Comparison of ENCODE assay signal across 8 cellular contexts in genomic region chr3:98329392-98330124, GRCh38. TPM values are rescaled to one million over a fixed set of nuclear protein-coding genes. Genes with fewer than 3 reads are reported as not detected.
DNase-seq lines count a peak whose midpoint lies in the region; ATAC-seq and TF ChIP-seq lines count a peak whose summit lies in the region.

No MANE protein-coding gene starts in this region.

- peak; percentile 78 for ATAC-seq in CD4-positive, alpha-beta T cell (ENCODE audit: poor library complexity)
- ATAC-seq in GM18861 (IDR thresholded peaks at IDR 0.05; ENCODE audit: unreplicated experiment) (peak; percentile 73), HG03045 (IDR thresholded peaks at IDR 0.05; ENCODE audit: unreplicated experiment) (peak; percentile 52), esophagus mucosa (peak; percentile 72)
- peak; percentile 86 for ATAC-seq in activated CD8-positive, alpha-beta T cell treated with anti-CD3 and anti-CD28 coated beads, Interleukin-2, amount 10 ng/mL, durations not matched to agents 7 days and 5 days
- ATAC-seq in natural killer cell treated with Interleukin-12 subunit alpha and Interleukin-12 subunit beta and Interleukin-15 and Interleukin-18, amount 100 ng/mL, for 72 hours = peak; percentile 66 to 69

- no peaks in the 10 kb centered on the region for H3K9me3 Mint-ChIP-seq in CD4-positive, alpha-beta T cell
- no peaks in the 10 kb centered on the region for H3K9me3 Mint-ChIP-seq in activated CD8-positive, alpha-beta T cell treated with anti-CD3 and anti-CD28 coated beads, Interleukin-2, amount 10 ng/mL, durations not matched to agents 7 days and 5 days (ENCODE audit: insufficient read depth)
- H3K9me3 Mint-ChIP-seq in natural killer cell treated with Interleukin-12 subunit alpha and Interleukin-12 subunit beta and Interleukin-15 and Interleukin-18, amount 100 ng/mL, for 72 hours = no peaks in the 10 kb centered on the region

- no peaks in the 10 kb centered on the region for H3K36me3 Mint-ChIP-seq in CD4-positive, alpha-beta T cell (ENCODE audit: low read depth)
- no peaks in the 10 kb centered on the region for H3K36me3 Mint-ChIP-seq in activated CD8-positive, alpha-beta T cell treated with anti-CD3 and anti-CD28 coated beads, Interleukin-2, amount 10 ng/mL, durations not matched to agents 7 days and 5 days (ENCODE audit: low read depth)
- H3K36me3 Mint-ChIP-seq in natural killer cell treated with Interleukin-12 subunit alpha and Interleukin-12 subunit beta and Interleukin-15 and Interleukin-18, amount 100 ng/mL, for 72 hours = no peaks in the 10 kb centered on the region

- H3K4me3 Mint-ChIP-seq in CD4-positive, alpha-beta T cell = no peak overlapping the region
- no peak overlapping the region for H3K4me3 Mint-ChIP-seq in activated CD8-positive, alpha-beta T cell treated with anti-CD3 and anti-CD28 coated beads, Interleukin-2, amount 10 ng/mL, durations not matched to agents 7 days and 5 days
- H3K4me3 Mint-ChIP-seq in natural killer cell treated with Interleukin-12 subunit alpha and Interleukin-12 subunit beta and Interleukin-15 and Interleukin-18, amount 100 ng/mL, for 72 hours = no peak overlapping the region

- peak; percentile 63 for TF ChIP-seq CTCF in CD4-positive, alpha-beta T cell (IDR thresholded peaks at IDR 0.05)

- peaks cover 45% of the 10 kb centered on the region for H3K27me3 Mint-ChIP-seq in CD4-positive, alpha-beta T cell
- peaks cover 57% of the 10 kb centered on the region for H3K27me3 Mint-ChIP-seq in activated CD8-positive, alpha-beta T cell treated with anti-CD3 and anti-CD28 coated beads, Interleukin-2, amount 10 ng/mL, durations not matched to agents 7 days and 5 days (ENCODE audit: low read depth)
- peaks cover 16 to 40% of the 10 kb centered on the region in 2 donors for H3K27me3 Mint-ChIP-seq in natural killer cell treated with Interleukin-12 subunit alpha and Interleukin-12 subunit beta and Interleukin-15 and Interleukin-18, amount 100 ng/mL, for 72 hours

- H3K27ac ChIP-seq in CD4-positive, alpha-beta T cell (ENCODE audit: low read depth, low read length) = no peak overlapping the region

- no peaks in the 10 kb centered on the region for H3K27me3 ChIP-seq in CD4-positive, alpha-beta T cell (ENCODE audit: control insufficient read depth, insufficient read depth, low read length)

- no peak overlapping the region for H3K27ac Mint-ChIP-seq in CD4-positive, alpha-beta T cell
- no peak overlapping the region for H3K27ac Mint-ChIP-seq in activated CD8-positive, alpha-beta T cell treated with anti-CD3 and anti-CD28 coated beads, Interleukin-2, amount 10 ng/mL, durations not matched to agents 7 days and 5 days
- no peak overlapping the region for H3K27ac Mint-ChIP-seq in natural killer cell treated with Interleukin-12 subunit alpha and Interleukin-12 subunit beta and Interleukin-15 and Interleukin-18, amount 100 ng/mL, for 72 hours

- no peaks in the 10 kb centered on the region for H3K9me3 ChIP-seq in CD4-positive, alpha-beta T cell (ENCODE audit: control insufficient read depth, low read length)

- no peaks in the 10 kb centered on the region for H3K4me1 Mint-ChIP-seq in CD4-positive, alpha-beta T cell (ENCODE audit: low read depth)
- H3K4me1 Mint-ChIP-seq in activated CD8-positive, alpha-beta T cell treated with anti-CD3 and anti-CD28 coated beads, Interleukin-2, amount 10 ng/mL, durations not matched to agents 7 days and 5 days (ENCODE audit: low read depth) = peaks cover 15% of the 10 kb centered on the region
- H3K4me1 Mint-ChIP-seq in natural killer cell treated with Interleukin-12 subunit alpha and Interleukin-12 subunit beta and Interleukin-15 and Interleukin-18, amount 100 ng/mL, for 72 hours (ENCODE audit: low read depth in 2 of 2) = peaks cover 4 to 7% of the 10 kb centered on the region in 2 donors

- CTCF ChIA-PET in CD4-positive, alpha-beta T cell (lab: Charles Lee) = interaction anchor here (0.8 to 1.2 kb wide), 3 partner anchors 9 to 289 kb away, joined by 3 to 4 read pairs (median 3); no protein-coding TSS in a partner anchor
- CTCF ChIA-PET in activated CD8-positive, alpha-beta T cell treated with anti-CD3 and anti-CD28 coated beads, Interleukin-2, amount 10 ng/mL, durations not matched to agents 7 days and 5 days (lab: Charles Lee) = interaction anchor here (0.7 to 3.0 kb wide), 23 partner anchors 8 to 516 kb away, joined by 3 to 50 read pairs (median 3); no protein-coding TSS in a partner anchor

- POLR2A ChIA-PET in CD4-positive, alpha-beta T cell (lab: Charles Lee) = no interaction called here
- POLR2A ChIA-PET in activated CD8-positive, alpha-beta T cell treated with anti-CD3 and anti-CD28 coated beads, Interleukin-2, amount 10 ng/mL, durations not matched to agents 7 days and 5 days (lab: Charles Lee) = interaction anchor here (0.8 kb wide), 1 partner anchor 565 kb away, joined by 3 read pairs; the partner anchor contains the start of gene ARL6

- peak; percentile 6 to 37 (median 18) for DNase-seq in CD4-positive, alpha-beta T cell
- DNase-seq in NCI-H460 (ENCODE audit: extremely low read depth, low read depth) (peak; percentile 47), ureter (ENCODE audit: low spot score) (peak; percentile 45)
- peak; percentile 66 for DNase-seq in activated CD8-positive, alpha-beta T cell treated with anti-CD3 and anti-CD28 coated beads, Interleukin-2, amount 10 ng/mL, durations not matched to agents 7 days and 5 days
- DNase-seq in natural killer cell treated with Interleukin-12 subunit alpha and Interleukin-12 subunit beta and Interleukin-15 and Interleukin-18, amount 100 ng/mL, for 72 hours (ENCODE audit: low spot score) = no peak

- intact Hi-C loops in CD4-positive, alpha-beta T cell (cut with DNase I, micrococcal nuclease) = loop anchor here (1.0 to 10.0 kb wide), 5 partner anchors 243 to 535 kb away; no protein-coding TSS in a partner anchor

RNA-seq across cellular contexts. Expression of gene OR5K4, which starts 24.1 kb away (rescaled TPM):
- total RNA-seq in CD4-positive, alpha-beta T cell = not detected
- not detected in 2 replicates for total RNA-seq in NCI-H460 (2014; rRNA removed; shearing (Covaris generic))
- not detected in 2 replicates for polyA plus RNA-seq in NCI-H460 (2014; cell fraction: nucleus; rRNA removed)
- not detected for total RNA-seq in activated CD8-positive, alpha-beta T cell treated with anti-CD3 and anti-CD28 coated beads, Interleukin-2, amount 10 ng/mL, durations not matched to agents 7 days and 5 days
- not detected for total RNA-seq in esophagus mucosa
- total RNA-seq in natural killer cell treated with Interleukin-12 subunit alpha and Interleukin-12 subunit beta and Interleukin-15 and Interleukin-18, amount 100 ng/mL, for 72 hours = not detected
- total RNA-seq in ureter = not detected

RNA-seq across cellular contexts. Expression of gene OR5H2, which starts 47.3 kb away (rescaled TPM):
- not detected for total RNA-seq in CD4-positive, alpha-beta T cell
- not detected in 2 replicates for total RNA-seq in NCI-H460 (2014; rRNA removed; shearing (Covaris generic))
- not detected in 2 replicates for polyA plus RNA-seq in NCI-H460 (2014; cell fraction: nucleus; rRNA removed)
- not detected for total RNA-seq in activated CD8-positive, alpha-beta T cell treated with anti-CD3 and anti-CD28 coated beads, Interleukin-2, amount 10 ng/mL, durations not matched to agents 7 days and 5 days
- not detected for total RNA-seq in esophagus mucosa
- not detected for total RNA-seq in natural killer cell treated with Interleukin-12 subunit alpha and Interleukin-12 subunit beta and Interleukin-15 and Interleukin-18, amount 100 ng/mL, for 72 hours
- total RNA-seq in ureter = not detected
